Comparison of ENCODE assay signal across 1 cellular context in the genomic region with DNA sequence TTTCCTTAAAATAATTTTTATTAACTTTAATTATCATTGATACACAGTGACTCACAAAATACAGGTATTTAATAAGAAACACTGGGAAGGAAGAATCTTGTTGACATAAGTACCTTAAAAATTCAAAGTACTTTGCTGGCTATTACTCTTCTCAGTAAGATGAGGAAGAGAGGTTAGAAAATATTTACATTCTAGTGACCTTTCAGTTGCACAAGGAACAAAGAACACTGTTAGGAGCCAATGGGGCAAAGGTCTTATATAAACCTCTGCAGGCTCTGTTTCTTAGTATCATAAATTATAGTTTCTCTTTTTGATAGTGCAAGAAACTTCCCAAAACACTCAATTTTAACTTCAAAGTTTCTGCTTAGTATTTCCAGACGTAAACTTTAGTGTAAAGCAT.
TF ChIP-seq lines count a peak whose summit lies in the region.

No MANE protein-coding gene starts in this region.

TF ChIP-seq in liver, 16 proteins besides CTCF, POLR2A, EP300 and RAD21 (continued from another document):
- TF ChIP-seq, protein P1, sequence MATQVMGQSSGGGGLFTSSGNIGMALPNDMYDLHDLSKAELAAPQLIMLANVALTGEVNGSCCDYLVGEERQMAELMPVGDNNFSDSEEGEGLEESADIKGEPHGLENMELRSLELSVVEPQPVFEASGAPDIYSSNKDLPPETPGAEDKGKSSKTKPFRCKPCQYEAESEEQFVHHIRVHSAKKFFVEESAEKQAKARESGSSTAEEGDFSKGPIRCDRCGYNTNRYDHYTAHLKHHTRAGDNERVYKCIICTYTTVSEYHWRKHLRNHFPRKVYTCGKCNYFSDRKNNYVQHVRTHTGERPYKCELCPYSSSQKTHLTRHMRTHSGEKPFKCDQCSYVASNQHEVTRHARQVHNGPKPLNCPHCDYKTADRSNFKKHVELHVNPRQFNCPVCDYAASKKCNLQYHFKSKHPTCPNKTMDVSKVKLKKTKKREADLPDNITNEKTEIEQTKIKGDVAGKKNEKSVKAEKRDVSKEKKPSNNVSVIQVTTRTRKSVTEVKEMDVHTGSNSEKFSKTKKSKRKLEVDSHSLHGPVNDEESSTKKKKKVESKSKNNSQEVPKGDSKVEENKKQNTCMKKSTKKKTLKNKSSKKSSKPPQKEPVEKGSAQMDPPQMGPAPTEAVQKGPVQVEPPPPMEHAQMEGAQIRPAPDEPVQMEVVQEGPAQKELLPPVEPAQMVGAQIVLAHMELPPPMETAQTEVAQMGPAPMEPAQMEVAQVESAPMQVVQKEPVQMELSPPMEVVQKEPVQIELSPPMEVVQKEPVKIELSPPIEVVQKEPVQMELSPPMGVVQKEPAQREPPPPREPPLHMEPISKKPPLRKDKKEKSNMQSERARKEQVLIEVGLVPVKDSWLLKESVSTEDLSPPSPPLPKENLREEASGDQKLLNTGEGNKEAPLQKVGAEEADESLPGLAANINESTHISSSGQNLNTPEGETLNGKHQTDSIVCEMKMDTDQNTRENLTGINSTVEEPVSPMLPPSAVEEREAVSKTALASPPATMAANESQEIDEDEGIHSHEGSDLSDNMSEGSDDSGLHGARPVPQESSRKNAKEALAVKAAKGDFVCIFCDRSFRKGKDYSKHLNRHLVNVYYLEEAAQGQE (IDR thresholded peaks at IDR 0.05): peak; percentile 14
- TF ChIP-seq NR2F2 (IDR thresholded peaks at IDR 0.05) (peak; percentile 90), RXRA (IDR thresholded peaks at IDR 0.05) (peak; percentile 57 to 65), FOXA1 (IDR thresholded peaks at IDR 0.05) (peak; percentile 60), FOXA2 (IDR thresholded peaks at IDR 0.05) (peak; percentile 64)
- TF ChIP-seq, protein P2, sequence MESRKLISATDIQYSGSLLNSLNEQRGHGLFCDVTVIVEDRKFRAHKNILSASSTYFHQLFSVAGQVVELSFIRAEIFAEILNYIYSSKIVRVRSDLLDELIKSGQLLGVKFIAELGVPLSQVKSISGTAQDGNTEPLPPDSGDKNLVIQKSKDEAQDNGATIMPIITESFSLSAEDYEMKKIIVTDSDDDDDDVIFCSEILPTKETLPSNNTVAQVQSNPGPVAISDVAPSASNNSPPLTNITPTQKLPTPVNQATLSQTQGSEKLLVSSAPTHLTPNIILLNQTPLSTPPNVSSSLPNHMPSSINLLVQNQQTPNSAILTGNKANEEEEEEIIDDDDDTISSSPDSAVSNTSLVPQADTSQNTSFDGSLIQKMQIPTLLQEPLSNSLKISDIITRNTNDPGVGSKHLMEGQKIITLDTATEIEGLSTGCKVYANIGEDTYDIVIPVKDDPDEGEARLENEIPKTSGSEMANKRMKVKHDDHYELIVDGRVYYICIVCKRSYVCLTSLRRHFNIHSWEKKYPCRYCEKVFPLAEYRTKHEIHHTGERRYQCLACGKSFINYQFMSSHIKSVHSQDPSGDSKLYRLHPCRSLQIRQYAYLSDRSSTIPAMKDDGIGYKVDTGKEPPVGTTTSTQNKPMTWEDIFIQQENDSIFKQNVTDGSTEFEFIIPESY (IDR thresholded peaks at IDR 0.05): peak; percentile 31
